In the genomic region with DNA sequence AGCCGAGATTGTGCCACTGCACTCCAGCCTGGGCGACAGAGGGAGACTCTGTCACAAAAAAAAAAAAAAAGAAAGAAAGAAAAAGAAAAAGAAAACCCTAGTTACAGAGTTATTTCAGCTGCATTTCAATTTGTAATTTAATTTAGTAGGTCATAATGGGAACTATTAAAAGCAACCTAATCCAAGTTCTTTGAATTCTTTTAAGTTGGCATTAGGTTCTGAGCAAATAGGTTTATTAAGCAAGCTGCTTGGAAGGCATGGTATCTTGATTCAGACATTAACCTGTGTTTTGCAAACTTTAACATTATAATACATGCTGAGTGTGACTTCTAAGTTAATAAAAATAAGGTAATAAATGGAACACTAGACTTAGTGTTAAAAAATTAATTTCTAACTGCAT, we compare ENCODE assay signal across 29 cellular contexts. TPM values are rescaled to one million over a fixed set of nuclear protein-coding genes. Genes with fewer than 3 reads are reported as not detected.
DNase-seq lines count a peak whose midpoint lies in the region; ATAC-seq, FAIRE-seq and TF ChIP-seq lines count a peak whose summit lies in the region.
"Had no signal": no experiment of that assay in that cellular context is flagged by ENCODE, and none has a peak within 500 bp of the region (broad histone marks: within the 10 kb centered on the region; RNA-seq: fewer than 3 reads in every experiment).

No MANE protein-coding gene starts in this region.

- POLR2A ChIA-PET in SK-N-SH (lab: Yijun Ruan, JAX), result no interaction called here

- no peaks in the 10 kb centered on the region for H3K9me2 ChIP-seq in SK-N-SH

- no peaks in the 10 kb centered on the region for H3K36me3 Mint-ChIP-seq in neural crest cell (ENCODE audit: low read depth)
- H3K36me3 Mint-ChIP-seq: CD14-positive monocyte; CD4-positive, alpha-beta memory T cell; CD4-positive, CD25-positive, alpha-beta regulatory T cell; CD8-positive, alpha-beta memory T cell had no signal

- no peak overlapping the region for H3K4me3 Mint-ChIP-seq in neural crest cell
- H3K4me3 Mint-ChIP-seq: B cell; CD14-positive monocyte; CD4-positive, alpha-beta memory T cell; CD4-positive, CD25-positive, alpha-beta regulatory T cell; CD8-positive, alpha-beta memory T cell had no signal

- no peaks in the 10 kb centered on the region for H3K27me3 ChIP-seq in SK-N-SH (ENCODE audit: insufficient read depth)
- H3K27me3 ChIP-seq: BLaER1 had no signal

- H3K9ac ChIP-seq in SK-N-SH, result no peak overlapping the region
- H3K9ac ChIP-seq in kidney (ENCODE audit: low read length in 2 of 2), result no peak overlapping the region
- H3K9ac ChIP-seq: BLaER1 had no signal

- no peak overlapping the region for H3K27ac ChIP-seq in SK-N-SH (ENCODE audit: low read depth in 2 of 2, low read length in 1 of 2)
- no peak overlapping the region for H3K27ac ChIP-seq in kidney (ENCODE audit: low read depth in 2 of 2, low read length in 2 of 2)
- H3K27ac ChIP-seq: 22Rv1, A549, BLaER1 had no signal

- peaks cover 2% of the 10 kb centered on the region for H3K4me1 Mint-ChIP-seq in neural crest cell
- H3K4me1 Mint-ChIP-seq: CD4-positive, alpha-beta memory T cell; CD4-positive, CD25-positive, alpha-beta regulatory T cell; CD8-positive, alpha-beta memory T cell had no signal

- no peak for TF ChIP-seq CTCF in SK-N-SH (IDR thresholded peaks at IDR 0.05)
- no peak for TF ChIP-seq CTCF in kidney (IDR thresholded peaks at IDR 0.05; ENCODE audit: borderline replicate concordance, extremely low read depth, insufficient read depth)
- TF ChIP-seq CTCF in neural crest cell (conservative IDR thresholded peaks at IDR 0.05), result no peak
- TF ChIP-seq CTCF in retinal pigment epithelial cell (conservative IDR thresholded peaks at IDR 0.05; ENCODE audit: low read depth, low read length), result no peak

- H3K9me3 ChIP-seq in SK-N-SH, result no peaks in the 10 kb centered on the region
- no peaks in the 10 kb centered on the region for H3K9me3 ChIP-seq in kidney (ENCODE audit: control insufficient read depth in 1 of 2, low read length in 2 of 2)
- H3K9me3 ChIP-seq: A549, BLaER1 had no signal

- no peaks in the 10 kb centered on the region for H3K27me3 Mint-ChIP-seq in neural crest cell (ENCODE audit: low read depth)
- H3K27me3 Mint-ChIP-seq: B cell; CD4-positive, CD25-positive, alpha-beta regulatory T cell; CD8-positive, alpha-beta memory T cell had no signal

- H3F3A ChIP-seq in SK-N-SH (replicated peaks; ENCODE audit: insufficient read depth), result no peaks in the 10 kb centered on the region

- intact Hi-C loops in kidney (cut with DNase I), result no loop called here

- peaks cover 4% of the 10 kb centered on the region for H3K9me3 Mint-ChIP-seq in neural crest cell

- CTCF ChIA-PET in SK-N-SH (lab: Yijun Ruan, JAX), result interaction anchor here (0.9 kb wide), 1 partner anchor 133 kb away, joined by 3 read pairs; no protein-coding TSS in a partner anchor

- WGBS in SK-N-SH (ENCODE audit: low lambda C conversion rate), result 77% methylated on average over 2 of the region's 2 CpGs

- no peak overlapping the region for H3K4me2 ChIP-seq in SK-N-SH
- H3K4me2 ChIP-seq: A549, BLaER1 had no signal

- no peak overlapping the region for H2AFZ ChIP-seq in SK-N-SH (ENCODE audit: low read depth)

- no peaks in the 10 kb centered on the region for H3K79me2 ChIP-seq in SK-N-SH (ENCODE audit: insufficient read depth)

- H3K4me1 ChIP-seq in SK-N-SH (ENCODE audit: control insufficient read depth in 1 of 2, insufficient read depth in 2 of 2, low read depth in 1 of 2, low read length in 1 of 2) (no peaks in the 10 kb centered on the region), kidney (ENCODE audit: control insufficient read depth in 1 of 2, insufficient read depth in 1 of 2, low read depth in 1 of 2, low read length in 2 of 2) (peaks cover 6 to 9% of the 10 kb centered on the region in 2 donors)
- H3K4me1 ChIP-seq: A549 had no signal

- ATAC-seq in SK-N-SH treated with all-trans-retinoic acid at 6 μM for 48 hours, result no peak
- no peak for ATAC-seq in GM19463 (IDR thresholded peaks at IDR 0.05; ENCODE audit: unreplicated experiment)
- ATAC-seq: A549, GM12878 had no signal

- DNase-seq in SK-N-SH (no peak), kidney (no peak), neural crest cell (ENCODE audit: low read depth, low spot score) (no peak), retinal pigment epithelial cell (ENCODE audit: low read depth) (peak; percentile 34), midbrain (lab: John Stamatoyannopoulos, UW) (no peak)
- DNase-seq: AML-193; C1 segment of cervical spinal cord; CD4-positive, alpha-beta memory T cell; CD4-positive, CD25-positive, alpha-beta regulatory T cell; CD8-positive, alpha-beta memory T cell; COR-L47; DMS 273 treated with DMSO at 0.1 percent for 48 hours; DMS153; DMS53; DMS79; DND-41; EL; GDM1 had no signal

- peak overlapping the region; percentile 38 for H3K27ac Mint-ChIP-seq in neural crest cell (ENCODE audit: unreplicated experiment)
- H3K27ac Mint-ChIP-seq: B cell; CD14-positive monocyte; CD4-positive, alpha-beta memory T cell; CD8-positive, alpha-beta memory T cell had no signal

- FAIRE-seq in kidney (lab: Jason Lieb, UNC), result peak; percentile 78
- FAIRE-seq: A549, GM12878, GM12892, GM18507 had no signal

- no peak for TF ChIP-seq EP300 in SK-N-SH (IDR thresholded peaks at IDR 0.05; ENCODE audit: borderline replicate concordance in 1 of 2, low read depth in 1 of 2, low read length in 1 of 2)

- TF ChIP-seq RAD21 in SK-N-SH (IDR thresholded peaks at IDR 0.05; ENCODE audit: low read length), result no peak

- no peak overlapping the region for H3K4me3 ChIP-seq in SK-N-SH (ENCODE audit: low read depth in 2 of 2, low read length in 1 of 2)
- no peak overlapping the region for H3K4me3 ChIP-seq in kidney (ENCODE audit: low read length in 2 of 2)
- no peak overlapping the region for H3K4me3 ChIP-seq in retinal pigment epithelial cell (ENCODE audit: low read length)
- H3K4me3 ChIP-seq: A549, BLaER1, GM12878 had no signal

- no peaks in the 10 kb centered on the region for H4K20me1 ChIP-seq in SK-N-SH (ENCODE audit: insufficient read depth)
- H4K20me1 ChIP-seq: BLaER1 had no signal

- H3K36me3 ChIP-seq in SK-N-SH (replicated peaks in 1 of 2; ENCODE audit: control insufficient read depth in 1 of 2, insufficient read depth in 2 of 2, low read length in 1 of 2), result no peaks in the 10 kb centered on the region
- no peaks in the 10 kb centered on the region for H3K36me3 ChIP-seq in kidney (ENCODE audit: control insufficient read depth in 1 of 2, insufficient read depth in 2 of 2, low read length in 2 of 2)
- H3K36me3 ChIP-seq: BLaER1 had no signal

TF ChIP-seq in SK-N-SH treated with all-trans-retinoic acid at 6 μM for 48 hours, 23 proteins besides CTCF, POLR2A, EP300 and RAD21:
- TF ChIP-seq RARB (CRISPR knock-in tag; IDR thresholded peaks at IDR 0.05), result no peak
- no peak for TF ChIP-seq OSR1 (CRISPR knock-in tag; IDR thresholded peaks at IDR 0.05)
- TF ChIP-seq ISL1 (CRISPR knock-in tag; IDR thresholded peaks at IDR 0.05), result peak; percentile 88
- no peak for TF ChIP-seq ZNF565 (CRISPR knock-in tag; conservative IDR thresholded peaks at IDR 0.05; ENCODE audit: low read depth)
- no peak for TF ChIP-seq ESRRG (CRISPR knock-in tag; IDR thresholded peaks at IDR 0.05)

TF ChIP-seq in SK-N-SH, 30 proteins besides CTCF, POLR2A, EP300 and RAD21:
- TF ChIP-seq RXRA (IDR thresholded peaks at IDR 0.05; ENCODE audit: borderline replicate concordance, low read depth) (no peak), FOSL2 (IDR thresholded peaks at IDR 0.05; ENCODE audit: borderline replicate concordance, low read depth) (no peak), ELF1 (IDR thresholded peaks at IDR 0.05) (no peak), MEF2A (IDR thresholded peaks at IDR 0.05; ENCODE audit: borderline replicate concordance, low read depth) (no peak), MXI1 (IDR thresholded peaks at IDR 0.05; ENCODE audit: low read depth, low read length) (no peak), NFIC (IDR thresholded peaks at IDR 0.05; ENCODE audit: borderline replicate concordance) (no peak)
- TF ChIP-seq, protein P1, sequence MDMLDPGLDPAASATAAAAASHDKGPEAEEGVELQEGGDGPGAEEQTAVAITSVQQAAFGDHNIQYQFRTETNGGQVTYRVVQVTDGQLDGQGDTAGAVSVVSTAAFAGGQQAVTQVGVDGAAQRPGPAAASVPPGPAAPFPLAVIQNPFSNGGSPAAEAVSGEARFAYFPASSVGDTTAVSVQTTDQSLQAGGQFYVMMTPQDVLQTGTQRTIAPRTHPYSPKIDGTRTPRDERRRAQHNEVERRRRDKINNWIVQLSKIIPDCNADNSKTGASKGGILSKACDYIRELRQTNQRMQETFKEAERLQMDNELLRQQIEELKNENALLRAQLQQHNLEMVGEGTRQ (IDR thresholded peaks at IDR 0.05; ENCODE audit: borderline replicate concordance, low read depth, low read length), result no peak
- TF ChIP-seq, protein P2, sequence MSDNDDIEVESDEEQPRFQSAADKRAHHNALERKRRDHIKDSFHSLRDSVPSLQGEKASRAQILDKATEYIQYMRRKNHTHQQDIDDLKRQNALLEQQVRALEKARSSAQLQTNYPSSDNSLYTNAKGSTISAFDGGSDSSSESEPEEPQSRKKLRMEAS (IDR thresholded peaks at IDR 0.05; ENCODE audit: low read depth), result no peak

RNA-seq across cellular contexts. Expression of a gene that starts 29.8 kb away (rescaled TPM):
- polyA plus RNA-seq in SK-N-SH (2012; rRNA removed) (3.1 and 4.9 TPM in 2 replicates), kidney (ENCODE audit: insufficient read depth, low read depth, low replicate concordance) (39.7 TPM)
- 3.3 and 3.7 TPM in 2 replicates for polyA plus RNA-seq in SK-N-SH (2012; cell fraction: cytosol; rRNA removed)
- polyA plus RNA-seq in SK-N-SH (2012; cell fraction: nucleus; rRNA removed), result 3.6 and 5.7 TPM in 2 replicates
- total RNA-seq in kidney (205 TPM), neural crest cell (4.0 and 4.4 TPM in 2 replicates)
- total RNA-seq: CD4-positive, alpha-beta memory T cell; CD8-positive, alpha-beta memory T cell; G401 had no signal
- polyA plus RNA-seq: CD8-positive, alpha-beta memory T cell; GM12878 had no signal

Comparison
In these comparisons a context has a peak if more than half of its experiments do, and no peak if none do; other contexts are left out.
1. RNA of a gene that starts 29.8 kb away (total RNA-seq): 205 TPM in kidney (single experiment); 4.0 to 4.4 TPM in neural crest cell; every median in the first group is over 10 times any median in the second.